ENCODE assay signal across 1 cellular context in the genomic region with DNA sequence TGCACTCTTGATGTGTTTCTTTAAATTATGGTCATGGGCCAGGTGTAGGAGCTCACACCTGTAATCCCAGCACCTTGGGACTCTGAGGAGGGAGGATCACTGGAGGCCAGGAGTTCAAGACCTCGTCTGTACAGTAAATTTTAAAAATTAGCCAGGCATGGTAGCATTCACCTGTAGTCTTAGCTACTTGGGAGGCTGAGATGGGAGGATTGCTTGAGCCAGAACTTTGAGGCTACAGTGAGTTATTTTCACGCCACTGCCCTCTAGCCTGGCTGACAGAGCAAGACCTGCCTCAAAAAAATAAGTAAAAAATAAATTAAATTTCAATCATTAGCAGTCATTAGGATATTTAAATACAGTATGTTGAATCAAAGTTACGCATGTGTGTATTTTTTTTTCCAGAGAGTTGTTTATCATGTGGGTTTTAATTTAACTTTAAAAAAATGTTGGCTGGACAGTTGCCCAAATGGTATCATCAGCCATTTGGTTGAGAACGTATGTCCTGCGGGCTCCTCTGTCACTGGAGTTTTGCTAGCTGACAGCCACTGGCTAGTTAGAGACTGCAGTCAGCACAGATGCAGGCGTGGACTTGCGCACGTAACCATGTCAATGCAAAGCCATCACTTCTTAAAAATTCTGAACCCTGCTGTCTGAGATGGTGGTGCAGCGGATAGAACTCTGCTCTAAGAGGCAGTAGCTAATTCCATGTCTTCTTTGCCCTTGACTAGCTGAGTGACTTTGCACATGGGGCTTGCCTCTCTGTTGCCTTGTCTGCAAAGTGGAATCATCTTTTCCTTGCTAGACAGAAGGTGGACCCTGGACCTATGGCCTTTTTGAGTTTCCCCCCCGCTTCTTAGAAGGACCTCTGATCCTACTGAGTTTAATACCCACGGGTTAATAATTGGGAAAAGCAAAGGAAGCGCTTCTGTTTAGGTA.
A peak's percentile ranks its signal among the peaks of the same experiment; 100 is the strongest.
TF ChIP-seq lines count a peak whose summit lies in the region.

No MANE protein-coding gene starts in this region.

TF ChIP-seq in K562, 482 proteins besides CTCF, POLR2A, EP300 and RAD21:
- TF ChIP-seq NFE2 (IDR thresholded peaks at IDR 0.05; ENCODE audit: low read depth): no peak
- TF ChIP-seq, protein P1, sequence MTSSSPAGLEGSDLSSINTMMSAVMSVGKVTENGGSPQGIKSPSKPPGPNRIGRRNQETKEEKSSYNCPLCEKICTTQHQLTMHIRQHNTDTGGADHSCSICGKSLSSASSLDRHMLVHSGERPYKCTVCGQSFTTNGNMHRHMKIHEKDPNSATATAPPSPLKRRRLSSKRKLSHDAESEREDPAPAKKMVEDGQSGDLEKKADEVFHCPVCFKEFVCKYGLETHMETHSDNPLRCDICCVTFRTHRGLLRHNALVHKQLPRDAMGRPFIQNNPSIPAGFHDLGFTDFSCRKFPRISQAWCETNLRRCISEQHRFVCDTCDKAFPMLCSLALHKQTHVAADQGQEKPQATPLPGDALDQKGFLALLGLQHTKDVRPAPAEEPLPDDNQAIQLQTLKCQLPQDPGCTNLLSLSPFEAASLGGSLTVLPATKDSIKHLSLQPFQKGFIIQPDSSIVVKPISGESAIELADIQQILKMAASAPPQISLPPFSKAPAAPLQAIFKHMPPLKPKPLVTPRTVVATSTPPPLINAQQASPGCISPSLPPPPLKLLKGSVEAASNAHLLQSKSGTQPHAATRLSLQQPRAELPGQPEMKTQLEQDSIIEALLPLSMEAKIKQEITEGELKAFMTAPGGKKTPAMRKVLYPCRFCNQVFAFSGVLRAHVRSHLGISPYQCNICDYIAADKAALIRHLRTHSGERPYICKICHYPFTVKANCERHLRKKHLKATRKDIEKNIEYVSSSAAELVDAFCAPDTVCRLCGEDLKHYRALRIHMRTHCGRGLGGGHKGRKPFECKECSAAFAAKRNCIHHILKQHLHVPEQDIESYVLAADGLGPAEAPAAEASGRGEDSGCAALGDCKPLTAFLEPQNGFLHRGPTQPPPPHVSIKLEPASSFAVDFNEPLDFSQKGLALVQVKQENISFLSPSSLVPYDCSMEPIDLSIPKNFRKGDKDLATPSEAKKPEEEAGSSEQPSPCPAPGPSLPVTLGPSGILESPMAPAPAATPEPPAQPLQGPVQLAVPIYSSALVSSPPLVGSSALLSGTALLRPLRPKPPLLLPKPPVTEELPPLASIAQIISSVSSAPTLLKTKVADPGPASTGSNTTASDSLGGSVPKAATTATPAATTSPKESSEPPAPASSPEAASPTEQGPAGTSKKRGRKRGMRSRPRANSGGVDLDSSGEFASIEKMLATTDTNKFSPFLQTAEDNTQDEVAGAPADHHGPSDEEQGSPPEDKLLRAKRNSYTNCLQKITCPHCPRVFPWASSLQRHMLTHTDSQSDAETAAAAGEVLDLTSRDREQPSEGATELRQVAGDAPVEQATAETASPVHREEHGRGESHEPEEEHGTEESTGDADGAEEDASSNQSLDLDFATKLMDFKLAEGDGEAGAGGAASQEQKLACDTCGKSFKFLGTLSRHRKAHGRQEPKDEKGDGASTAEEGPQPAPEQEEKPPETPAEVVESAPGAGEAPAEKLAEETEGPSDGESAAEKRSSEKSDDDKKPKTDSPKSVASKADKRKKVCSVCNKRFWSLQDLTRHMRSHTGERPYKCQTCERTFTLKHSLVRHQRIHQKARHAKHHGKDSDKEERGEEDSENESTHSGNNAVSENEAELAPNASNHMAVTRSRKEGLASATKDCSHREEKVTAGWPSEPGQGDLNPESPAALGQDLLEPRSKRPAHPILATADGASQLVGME (CRISPR knock-in tag; IDR thresholded peaks at IDR 0.05): no peak
- TF ChIP-seq, protein P2, sequence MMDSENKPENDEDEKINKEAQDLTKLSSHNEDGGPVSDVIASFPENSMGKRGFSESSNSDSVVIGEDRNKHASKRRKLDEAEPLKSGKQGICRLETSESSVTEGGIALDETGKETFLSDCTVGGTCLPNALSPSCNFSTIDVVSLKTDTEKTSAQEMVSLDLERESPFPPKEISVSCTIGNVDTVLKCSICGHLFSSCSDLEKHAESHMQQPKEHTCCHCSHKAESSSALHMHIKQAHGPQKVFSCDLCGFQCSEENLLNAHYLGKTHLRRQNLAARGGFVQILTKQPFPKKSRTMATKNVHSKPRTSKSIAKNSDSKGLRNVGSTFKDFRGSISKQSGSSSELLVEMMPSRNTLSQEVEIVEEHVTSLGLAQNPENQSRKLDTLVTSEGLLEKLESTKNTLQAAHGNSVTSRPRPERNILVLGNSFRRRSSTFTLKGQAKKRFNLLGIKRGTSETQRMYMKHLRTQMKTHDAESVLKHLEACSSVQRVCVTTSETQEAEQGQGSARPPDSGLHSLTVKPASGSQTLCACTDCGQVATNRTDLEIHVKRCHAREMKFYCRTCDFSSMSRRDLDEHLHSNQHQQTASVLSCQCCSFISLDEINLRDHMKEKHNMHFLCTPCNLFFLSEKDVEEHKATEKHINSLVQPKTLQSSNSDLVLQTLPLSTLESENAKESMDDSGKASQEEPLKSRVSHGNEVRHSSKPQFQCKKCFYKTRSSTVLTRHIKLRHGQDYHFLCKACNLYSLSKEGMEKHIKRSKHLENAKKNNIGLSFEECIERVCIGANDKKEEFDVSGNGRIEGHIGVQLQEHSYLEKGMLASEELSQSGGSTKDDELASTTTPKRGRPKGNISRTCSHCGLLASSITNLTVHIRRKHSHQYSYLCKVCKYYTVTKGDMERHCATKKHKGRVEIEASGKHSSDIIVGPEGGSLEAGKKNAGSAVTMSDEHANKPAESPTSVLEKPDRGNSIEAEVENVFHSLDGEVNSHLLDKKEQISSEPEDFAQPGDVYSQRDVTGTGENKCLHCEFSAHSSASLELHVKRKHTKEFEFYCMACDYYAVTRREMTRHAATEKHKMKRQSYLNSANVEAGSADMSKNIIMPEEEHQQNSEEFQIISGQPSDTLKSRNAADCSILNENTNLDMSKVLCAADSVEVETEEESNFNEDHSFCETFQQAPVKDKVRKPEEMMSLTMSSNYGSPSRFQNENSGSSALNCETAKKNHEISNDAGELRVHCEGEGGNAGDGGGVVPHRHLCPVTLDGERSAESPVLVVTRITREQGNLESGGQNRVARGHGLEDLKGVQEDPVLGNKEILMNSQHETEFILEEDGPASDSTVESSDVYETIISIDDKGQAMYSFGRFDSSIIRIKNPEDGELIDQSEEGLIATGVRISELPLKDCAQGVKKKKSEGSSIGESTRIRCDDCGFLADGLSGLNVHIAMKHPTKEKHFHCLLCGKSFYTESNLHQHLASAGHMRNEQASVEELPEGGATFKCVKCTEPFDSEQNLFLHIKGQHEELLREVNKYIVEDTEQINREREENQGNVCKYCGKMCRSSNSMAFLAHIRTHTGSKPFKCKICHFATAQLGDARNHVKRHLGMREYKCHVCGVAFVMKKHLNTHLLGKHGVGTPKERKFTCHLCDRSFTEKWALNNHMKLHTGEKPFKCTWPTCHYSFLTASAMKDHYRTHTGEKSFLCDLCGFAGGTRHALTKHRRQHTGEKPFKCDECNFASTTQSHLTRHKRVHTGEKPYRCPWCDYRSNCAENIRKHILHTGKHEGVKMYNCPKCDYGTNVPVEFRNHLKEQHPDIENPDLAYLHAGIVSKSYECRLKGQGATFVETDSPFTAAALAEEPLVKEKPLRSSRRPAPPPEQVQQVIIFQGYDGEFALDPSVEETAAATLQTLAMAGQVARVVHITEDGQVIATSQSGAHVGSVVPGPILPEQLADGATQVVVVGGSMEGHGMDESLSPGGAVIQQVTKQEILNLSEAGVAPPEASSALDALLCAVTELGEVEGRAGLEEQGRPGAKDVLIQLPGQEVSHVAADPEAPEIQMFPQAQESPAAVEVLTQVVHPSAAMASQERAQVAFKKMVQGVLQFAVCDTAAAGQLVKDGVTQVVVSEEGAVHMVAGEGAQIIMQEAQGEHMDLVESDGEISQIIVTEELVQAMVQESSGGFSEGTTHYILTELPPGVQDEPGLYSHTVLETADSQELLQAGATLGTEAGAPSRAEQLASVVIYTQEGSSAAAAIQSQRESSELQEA (IDR thresholded peaks at IDR 0.05; ENCODE audit: low read depth): no peak
- no peak for TF ChIP-seq LARP7 (IDR thresholded peaks at IDR 0.05)
- no peak for TF ChIP-seq ZKSCAN8 (CRISPR knock-in tag; IDR thresholded peaks at IDR 0.05)
- TF ChIP-seq ZNF830 (CRISPR knock-in tag; IDR thresholded peaks at IDR 0.05): no peak
- peak; percentile 33 to 51; a peak in 3 of 4 replicates for TF ChIP-seq NRF1 (conservative IDR thresholded peaks at IDR 0.05 in 1 of 2, IDR thresholded peaks at IDR 0.05 in 1 of 2)
- peak; percentile 9 for TF ChIP-seq ZFP36 (IDR thresholded peaks at IDR 0.05; ENCODE audit: low read depth, low read length, partially characterized antibody)
- TF ChIP-seq, protein P3, sequence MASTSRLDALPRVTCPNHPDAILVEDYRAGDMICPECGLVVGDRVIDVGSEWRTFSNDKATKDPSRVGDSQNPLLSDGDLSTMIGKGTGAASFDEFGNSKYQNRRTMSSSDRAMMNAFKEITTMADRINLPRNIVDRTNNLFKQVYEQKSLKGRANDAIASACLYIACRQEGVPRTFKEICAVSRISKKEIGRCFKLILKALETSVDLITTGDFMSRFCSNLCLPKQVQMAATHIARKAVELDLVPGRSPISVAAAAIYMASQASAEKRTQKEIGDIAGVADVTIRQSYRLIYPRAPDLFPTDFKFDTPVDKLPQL (IDR thresholded peaks at IDR 0.05; ENCODE audit: extremely low read depth, insufficient read length): no peak
- TF ChIP-seq MEIS2 (IDR thresholded peaks at IDR 0.05; ENCODE audit: partially characterized antibody): no peak
